ENCODE assay signal across 8 cellular contexts in genomic region chr1:27522860-27523665, GRCh38. TPM values are rescaled to one million over a fixed set of nuclear protein-coding genes. Genes with fewer than 3 reads are reported as not detected.
A peak's percentile ranks its signal among the peaks of the same experiment; 100 is the strongest.
DNase-seq lines count a peak whose midpoint lies in the region; ATAC-seq and TF ChIP-seq lines count a peak whose summit lies in the region.

No MANE protein-coding gene starts in this region.

- H2AK5ac ChIP-seq in IMR-90 (ENCODE audit: low read depth, low read length): peak overlapping the region; percentile 56

- peak overlapping the region; percentile 59 to 72 for H4K8ac ChIP-seq in IMR-90 (ENCODE audit: low read depth in 2 of 2, low read length in 2 of 2)

- peak overlapping the region; percentile 35; the same call in 1 of the 2 replicates for H4K5ac ChIP-seq in IMR-90 (ENCODE audit: low read depth, low read length)

- H3K4me3 Mint-ChIP-seq in activated B cell treated with CpG ODN at 0.5 μM for 24 hours (no peak overlapping the region), natural killer cell (peak overlapping the region; percentile 58)
- H3K4me3 Mint-ChIP-seq in central memory CD8-positive, alpha-beta T cell: peak overlapping the region; percentile 87

- CTCF ChIA-PET in IMR-90 (lab: Yijun Ruan, JAX) (interaction anchor here (1.3 kb wide), 2 partner anchors 34 to 84 kb away, joined by 3 read pairs; no protein-coding TSS in a partner anchor), activated B cell treated with CpG ODN at 0.5 μM for 24 hours (lab: Charles Lee) (interaction anchor here (0.8 kb wide), 1 partner anchor 84 kb away, joined by 3 read pairs; no protein-coding TSS in a partner anchor)

- H3K27ac Mint-ChIP-seq in activated B cell treated with CpG ODN at 0.5 μM for 24 hours (peak overlapping the region; percentile 43), natural killer cell (peak overlapping the region in 1 of 2 donors; percentile 65)
- H3K27ac Mint-ChIP-seq in central memory CD8-positive, alpha-beta T cell (ENCODE audit: low read depth): peak overlapping the region; percentile 83

- dilution Hi-C loops in IMR-90 (cut with HindIII; ENCODE audit: low sequenced_read_pairs, unreplicated experiment): no loop called here

- 0 out of 2 replicates have a peak overlapping the region, but pooled peaks have one; percentile 14 for H3K9ac ChIP-seq in IMR-90 (ENCODE audit: low read depth, low read length)

- H3K9me3 ChIP-seq in IMR-90 (ENCODE audit: control insufficient read depth, insufficient read depth, low read length) (no peaks in the 10 kb centered on the region), vagina (no peaks in the 10 kb centered on the region)

- POLR2A ChIA-PET in IMR-90 (lab: Charles Lee; ENCODE audit: unreplicated experiment): no interaction called here
- POLR2A ChIA-PET in activated B cell treated with CpG ODN at 0.5 μM for 24 hours (lab: Charles Lee): interaction anchor here (1.1 kb wide), 1 partner anchor 15 kb away, joined by 3 read pairs; no protein-coding TSS in a partner anchor

- H3K36me3 ChIP-seq in IMR-90 (ENCODE audit: control insufficient read depth, insufficient read depth, low read length) (no peaks in the 10 kb centered on the region), vagina (no peaks in the 10 kb centered on the region)

- no peak overlapping the region for H3K56ac ChIP-seq in IMR-90 (ENCODE audit: extremely low read depth, insufficient read depth, low read length)

- H3K36me3 Mint-ChIP-seq in activated B cell treated with CpG ODN at 0.5 μM for 24 hours (ENCODE audit: low read depth) (no peaks in the 10 kb centered on the region), natural killer cell (no peaks in the 10 kb centered on the region)
- H3K36me3 Mint-ChIP-seq in central memory CD8-positive, alpha-beta T cell (ENCODE audit: insufficient read depth): peaks cover 20% of the 10 kb centered on the region

- H4K91ac ChIP-seq in IMR-90 (ENCODE audit: insufficient read depth, low read depth, low read length): peak overlapping the region; percentile 34; the same call in 1 of the 2 replicates

- peak overlapping the region; percentile 79 for H2AFZ ChIP-seq in IMR-90 (replicated peaks; ENCODE audit: low read length, poor library complexity)

- H4K20me1 ChIP-seq in IMR-90 (ENCODE audit: insufficient read depth, low read length): no peaks in the 10 kb centered on the region

- H3K27me3 ChIP-seq in IMR-90 (ENCODE audit: control insufficient read depth, insufficient read depth, low read length) (no peaks in the 10 kb centered on the region), vagina (no peaks in the 10 kb centered on the region)

- H3K4me3 ChIP-seq in IMR-90 (ENCODE audit: insufficient read depth, low read depth, low read length): no peak overlapping the region
- H3K4me3 ChIP-seq in vagina: peak overlapping the region in 1 of 2 donors; percentile 9

- H2BK20ac ChIP-seq in IMR-90 (ENCODE audit: low read depth, low read length): no peak overlapping the region

- no peak overlapping the region for H2BK5ac ChIP-seq in IMR-90 (ENCODE audit: low read depth, low read length, poor library complexity, severe bottlenecking)

- H3K27ac ChIP-seq in IMR-90 (ENCODE audit: insufficient read depth, low read length): no peak overlapping the region
- peak overlapping the region; percentile 99 for H3K27ac ChIP-seq in vagina

- peak overlapping the region; percentile 61; the same call in 1 of the 2 replicates for H3K14ac ChIP-seq in IMR-90 (replicated peaks; ENCODE audit: low read depth, low read length)

- 24% methylated on average over 3 of the region's 14 CpGs; no CpG with 5 or more reads in 1 of the 2 experiments for WGBS in IMR-90 (ENCODE audit: extremely low coverage in 2 of 2, insufficient read length in 1 of 2), 2 experiments

- peaks cover 18% of the 10 kb centered on the region for H3K9me1 ChIP-seq in IMR-90 (ENCODE audit: insufficient read depth, low read length)

- H3K23ac ChIP-seq in IMR-90 (ENCODE audit: low read depth, low read length): 0 out of 2 replicates have a peak overlapping the region, but pooled peaks have one; percentile 21

- ATAC-seq in IMR-90 (ENCODE audit: low read depth) (no peak), activated B cell treated with CpG ODN at 0.5 μM for 24 hours (ENCODE audit: low read depth) (no peak), natural killer cell (no peak), GM19455 (IDR thresholded peaks at IDR 0.05; ENCODE audit: unreplicated experiment) (no peak)
- peak; percentile 4 for ATAC-seq in central memory CD8-positive, alpha-beta T cell (replicated peaks; ENCODE audit: extremely low read depth, poor library complexity, severe bottlenecking)

- H3K27me3 Mint-ChIP-seq in activated B cell treated with CpG ODN at 0.5 μM for 24 hours (no peaks in the 10 kb centered on the region), natural killer cell (ENCODE audit: low read depth in 2 of 2) (peaks cover 8 to 12% of the 10 kb centered on the region in 2 donors)
- no peaks in the 10 kb centered on the region for H3K27me3 Mint-ChIP-seq in central memory CD8-positive, alpha-beta T cell

- peaks cover 61% of the 10 kb centered on the region for H3K4me1 Mint-ChIP-seq in activated B cell treated with CpG ODN at 0.5 μM for 24 hours
- H3K4me1 Mint-ChIP-seq in central memory CD8-positive, alpha-beta T cell: peaks cover 67% of the 10 kb centered on the region
- H3K4me1 Mint-ChIP-seq in natural killer cell: peaks cover 30 to 38% of the 10 kb centered on the region in 2 donors

- peaks cover 0 to 13% of the 10 kb centered on the region in 2 experiments; a peak in 2 of 4 replicates for H3K79me1 ChIP-seq in IMR-90 (ENCODE audit: low read depth in 1 of 2, low read length in 2 of 2)

- DNase-seq in AG08395 (ENCODE audit: low spot score): peak; percentile 44
- DNase-seq in IMR-90: no peak
- DNase-seq in activated B cell treated with CpG ODN at 0.5 μM for 24 hours: peak; percentile 19
- DNase-seq in central memory CD8-positive, alpha-beta T cell (ENCODE audit: low spot score in 2 of 2): no peak
- DNase-seq in natural killer cell: no peak
- DNase-seq in vagina (ENCODE audit: extremely low spot score in 2 of 2): peak in 1 of 2 donors; percentile 88
- DNase-seq in HPDE6-E6E7 (ENCODE audit: extremely low spot score): no peak

- no TSS peak for BruUV-seq in IMR-90 (replicated peaks; lab: Mats Ljungman, UMichigan)

- H3K4ac ChIP-seq in IMR-90 (ENCODE audit: low read depth, low read length): peak overlapping the region; percentile 66

- intact Hi-C loops in IMR-90 (cut with micrococcal nuclease): no loop called here
- intact Hi-C loops in activated B cell treated with CpG ODN at 0.5 μM for 24 hours (cut with micrococcal nuclease): loop anchor here (5.0 kb wide), 1 partner anchor 34 kb away; no protein-coding TSS in a partner anchor
- intact Hi-C loops in natural killer cell (cut with micrococcal nuclease): no loop called here
- intact Hi-C loops in vagina (cut with DNase I): no loop called here

- peak; percentile 31; the same call in 1 of the 2 replicates for TF ChIP-seq RAD21 in IMR-90 (IDR thresholded peaks at IDR 0.05; ENCODE audit: low read length)

- H3K9me3 Mint-ChIP-seq in activated B cell treated with CpG ODN at 0.5 μM for 24 hours (no peaks in the 10 kb centered on the region), natural killer cell (no peaks in the 10 kb centered on the region)
- no peaks in the 10 kb centered on the region for H3K9me3 Mint-ChIP-seq in central memory CD8-positive, alpha-beta T cell

- H3K4me1 ChIP-seq in IMR-90 (ENCODE audit: control insufficient read depth, insufficient read depth, low read length): peaks cover 30% of the 10 kb centered on the region
- peaks cover 98% of the 10 kb centered on the region for H3K4me1 ChIP-seq in vagina

- H2BK120ac ChIP-seq in IMR-90 (ENCODE audit: low read depth, low read length): 0 out of 2 replicates have a peak overlapping the region, but pooled peaks have one; percentile 5

- H2BK15ac ChIP-seq in IMR-90 (ENCODE audit: low read depth, low read length): 0 out of 3 replicates have a peak overlapping the region, but pooled peaks have one; percentile 11

- peak; percentile 27 for TF ChIP-seq CTCF in IMR-90 (conservative IDR thresholded peaks at IDR 0.05; ENCODE audit: low read depth, low read length)
- TF ChIP-seq CTCF in activated B cell treated with CpG ODN at 0.5 μM for 24 hours (IDR thresholded peaks at IDR 0.05): no peak
- no peak for TF ChIP-seq CTCF in natural killer cell (IDR thresholded peaks at IDR 0.05)
- peak in 1 of 3 experiments; percentile 19 for TF ChIP-seq CTCF in vagina (IDR thresholded peaks at IDR 0.05)

- peak overlapping the region; percentile 14; the same call in 1 of the 2 replicates for H3K18ac ChIP-seq in IMR-90 (ENCODE audit: low read depth, low read length)

- 0 out of 2 replicates have a peak overlapping the region, but pooled peaks have one; percentile 4 for H3K4me2 ChIP-seq in IMR-90 (ENCODE audit: low read depth, low read length)

- in situ Hi-C loops in IMR-90 (cut with MboI; ENCODE audit: low sequenced_read_pairs): no loop called here

- peak overlapping the region; percentile 15 for H2AK9ac ChIP-seq in IMR-90 (replicated peaks; ENCODE audit: low read depth, low read length, poor library complexity)

- TF ChIP-seq POLR2A in IMR-90 (IDR thresholded peaks at IDR 0.05; ENCODE audit: low read depth, low read length) (no peak), vagina (IDR thresholded peaks at IDR 0.05) (no peak)

TF ChIP-seq in IMR-90, 13 proteins besides CTCF, POLR2A, EP300 and RAD21 (continues in another document):
- TF ChIP-seq MXI1 (IDR thresholded peaks at IDR 0.05; ENCODE audit: borderline replicate concordance, low read depth, low read length) (no peak), BHLHE40 (IDR thresholded peaks at IDR 0.05; ENCODE audit: low read depth, low read length) (no peak), SMC3 (IDR thresholded peaks at IDR 0.05; ENCODE audit: low read depth, low read length) (no peak), NFE2L2 (IDR thresholded peaks at IDR 0.05; ENCODE audit: low read depth, low read length) (no peak), FOS (IDR thresholded peaks at IDR 0.05; ENCODE audit: low read depth, low read length) (no peak), MAZ (IDR thresholded peaks at IDR 0.05; ENCODE audit: borderline replicate concordance, low read depth, low read length) (no peak), ELK1 (IDR thresholded peaks at IDR 0.05; ENCODE audit: borderline replicate concordance, low read depth, low read length) (no peak)

RNA-seq across cellular contexts. Expression of gene WASF2, which starts 33.1 kb away (rescaled TPM):
- total RNA-seq in IMR-90 (2012; rRNA removed) (7.5 and 7.9 TPM in 2 replicates), activated B cell treated with CpG ODN at 0.5 μM for 24 hours (136 and 137 TPM in 2 replicates), natural killer cell (100 to 1,000 TPM; 137 to 153 (median 143) TPM), vagina (58.9 TPM)
- polyA plus RNA-seq in IMR-90 (2012; rRNA removed): 45.0 and 45.4 TPM in 2 replicates
- 28.6 and 29.9 TPM in 2 replicates for polyA plus RNA-seq in IMR-90 (2012; cell fraction: cytosol; rRNA removed)
- polyA plus RNA-seq in IMR-90 (2012; cell fraction: nucleus; rRNA removed; ENCODE audit: low replicate concordance): 29.8 and 37.0 TPM in 2 replicates

Comparison
In these comparisons a context has a peak if more than half of its experiments do, and no peak if none do; other contexts are left out.
1. DNase-seq: peak in AG08395 (single experiment) and activated B cell treated with CpG ODN at 0.5 μM for 24 hours (single experiment); none in IMR-90 (single experiment), central memory CD8-positive, alpha-beta T cell (0 of 2), natural killer cell (single experiment) and HPDE6-E6E7 (single experiment).